ENCODE assay signal across 1 cellular context in genomic region chr18:63320690-63321265, GRCh38.
TF ChIP-seq lines count a peak whose summit lies in the region.

No MANE protein-coding gene starts in this region.

TF ChIP-seq in H1, 55 proteins besides CTCF, POLR2A, EP300 and RAD21 (continued from another document):
- TF ChIP-seq POLR2AphosphoS5 (IDR thresholded peaks at IDR 0.05; ENCODE audit: low read depth, low read length), result peak; percentile 23; the same call in 1 of the 2 replicates
- no peak for TF ChIP-seq JUN (IDR thresholded peaks at IDR 0.05; ENCODE audit: low read depth, low read length)
- TF ChIP-seq USF2 (IDR thresholded peaks at IDR 0.05; ENCODE audit: low read length), result no peak
- no peak for TF ChIP-seq JUND (IDR thresholded peaks at IDR 0.05; ENCODE audit: low read length)
- no peak for TF ChIP-seq CHD7 (IDR thresholded peaks at IDR 0.05; ENCODE audit: insufficient replicate concordance, low read length)
- no peak for TF ChIP-seq BCL11A (IDR thresholded peaks at IDR 0.05; ENCODE audit: low read depth in 2 of 2, low read length in 2 of 2)
- no peak for TF ChIP-seq FOSL1 (IDR thresholded peaks at IDR 0.05; ENCODE audit: insufficient read depth, low read depth, low read length)
- no peak for TF ChIP-seq HDAC6 (IDR thresholded peaks at IDR 0.05; ENCODE audit: low read depth, low read length)
- no peak for TF ChIP-seq NANOG (IDR thresholded peaks at IDR 0.05; ENCODE audit: insufficient read depth, low read depth, low read length, poor library complexity, severe bottlenecking)
- no peak for TF ChIP-seq GABPA (IDR thresholded peaks at IDR 0.05; ENCODE audit: borderline replicate concordance, insufficient read depth, low read length)
- TF ChIP-seq RBBP5 (IDR thresholded peaks at IDR 0.05; ENCODE audit: borderline replicate concordance, low read depth, low read length), result no peak
- TF ChIP-seq SIRT6 (IDR thresholded peaks at IDR 0.05; ENCODE audit: low read length), result no peak
- no peak for TF ChIP-seq EGR1 (IDR thresholded peaks at IDR 0.05; ENCODE audit: borderline replicate concordance, low read depth, low read length)
- TF ChIP-seq, protein P1, sequence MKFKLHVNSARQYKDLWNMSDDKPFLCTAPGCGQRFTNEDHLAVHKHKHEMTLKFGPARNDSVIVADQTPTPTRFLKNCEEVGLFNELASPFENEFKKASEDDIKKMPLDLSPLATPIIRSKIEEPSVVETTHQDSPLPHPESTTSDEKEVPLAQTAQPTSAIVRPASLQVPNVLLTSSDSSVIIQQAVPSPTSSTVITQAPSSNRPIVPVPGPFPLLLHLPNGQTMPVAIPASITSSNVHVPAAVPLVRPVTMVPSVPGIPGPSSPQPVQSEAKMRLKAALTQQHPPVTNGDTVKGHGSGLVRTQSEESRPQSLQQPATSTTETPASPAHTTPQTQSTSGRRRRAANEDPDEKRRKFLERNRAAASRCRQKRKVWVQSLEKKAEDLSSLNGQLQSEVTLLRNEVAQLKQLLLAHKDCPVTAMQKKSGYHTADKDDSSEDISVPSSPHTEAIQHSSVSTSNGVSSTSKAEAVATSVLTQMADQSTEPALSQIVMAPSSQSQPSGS (IDR thresholded peaks at IDR 0.05; ENCODE audit: low read length), result no peak
- TF ChIP-seq CBX8 (IDR thresholded peaks at IDR 0.05; ENCODE audit: borderline replicate concordance, low read depth, low read length), result no peak
- TF ChIP-seq SIX5 (IDR thresholded peaks at IDR 0.05; ENCODE audit: low read depth, low read length), result no peak
- TF ChIP-seq EZH2 (IDR thresholded peaks at IDR 0.05; ENCODE audit: low read depth, low read length, severe bottlenecking), result peak; percentile 21
- no peak for TF ChIP-seq SUZ12 (IDR thresholded peaks at IDR 0.05; ENCODE audit: low read length)
- TF ChIP-seq ASH2L (IDR thresholded peaks at IDR 0.05; ENCODE audit: low read length), result peak; percentile 35
- no peak for TF ChIP-seq CBX5 (IDR thresholded peaks at IDR 0.05; ENCODE audit: low read depth, low read length)
- TF ChIP-seq, protein P2, sequence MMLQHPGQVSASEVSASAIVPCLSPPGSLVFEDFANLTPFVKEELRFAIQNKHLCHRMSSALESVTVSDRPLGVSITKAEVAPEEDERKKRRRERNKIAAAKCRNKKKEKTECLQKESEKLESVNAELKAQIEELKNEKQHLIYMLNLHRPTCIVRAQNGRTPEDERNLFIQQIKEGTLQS (IDR thresholded peaks at IDR 0.05; ENCODE audit: insufficient read depth, low read depth, low read length), result no peak
- TF ChIP-seq, protein P3, sequence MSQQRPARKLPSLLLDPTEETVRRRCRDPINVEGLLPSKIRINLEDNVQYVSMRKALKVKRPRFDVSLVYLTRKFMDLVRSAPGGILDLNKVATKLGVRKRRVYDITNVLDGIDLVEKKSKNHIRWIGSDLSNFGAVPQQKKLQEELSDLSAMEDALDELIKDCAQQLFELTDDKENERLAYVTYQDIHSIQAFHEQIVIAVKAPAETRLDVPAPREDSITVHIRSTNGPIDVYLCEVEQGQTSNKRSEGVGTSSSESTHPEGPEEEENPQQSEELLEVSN (IDR thresholded peaks at IDR 0.05), result no peak
- TF ChIP-seq KDM5A (IDR thresholded peaks at IDR 0.05; ENCODE audit: low read length), result no peak
- TF ChIP-seq KDM4A (IDR thresholded peaks at IDR 0.05; ENCODE audit: low read depth, low read length, severe bottlenecking), result peak; percentile 90
- no peak for TF ChIP-seq TBP (IDR thresholded peaks at IDR 0.05; ENCODE audit: low read depth, low read length)
- no peak for TF ChIP-seq POU5F1 (IDR thresholded peaks at IDR 0.05; ENCODE audit: low read depth, low read length)
- TF ChIP-seq SP2 (IDR thresholded peaks at IDR 0.05; ENCODE audit: low read length), result no peak
- TF ChIP-seq CREB1 (IDR thresholded peaks at IDR 0.05), result no peak
- TF ChIP-seq TEAD4 (IDR thresholded peaks at IDR 0.05; ENCODE audit: low read depth, low read length), result no peak
- 0 out of 4 replicates have a peak, but pooled peaks of 1 of the 2 experiments have one; percentile 51 for TF ChIP-seq SIN3A (conservative IDR thresholded peaks at IDR 0.05 in 1 of 2, IDR thresholded peaks at IDR 0.05 in 1 of 2; ENCODE audit: low read depth in 1 of 2, low read length in 2 of 2)
- TF ChIP-seq GTF2F1 (IDR thresholded peaks at IDR 0.05; ENCODE audit: borderline replicate concordance, low read depth, low read length), result no peak
- TF ChIP-seq NRF1 (IDR thresholded peaks at IDR 0.05; ENCODE audit: low read depth, low read length), result 0 out of 2 replicates have a peak, but pooled peaks have one; percentile 10
- peak; percentile 25; the same call in 1 of the 2 replicates for TF ChIP-seq BACH1 (IDR thresholded peaks at IDR 0.05; ENCODE audit: low read length)
- TF ChIP-seq HDAC2 (IDR thresholded peaks at IDR 0.05; ENCODE audit: borderline replicate concordance in 1 of 2, low read depth in 2 of 2, low read length in 2 of 2), result no peak
- TF ChIP-seq, protein P4, sequence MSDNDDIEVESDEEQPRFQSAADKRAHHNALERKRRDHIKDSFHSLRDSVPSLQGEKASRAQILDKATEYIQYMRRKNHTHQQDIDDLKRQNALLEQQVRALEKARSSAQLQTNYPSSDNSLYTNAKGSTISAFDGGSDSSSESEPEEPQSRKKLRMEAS (IDR thresholded peaks at IDR 0.05), result no peak
